Comparison of ENCODE assay signal across 1 cellular context in genomic region chr1:210505601-210506564, GRCh38.
TF ChIP-seq lines count a peak whose summit lies in the region.

No MANE protein-coding gene starts in this region.

TF ChIP-seq in SK-N-SH treated with all-trans-retinoic acid at 6 μM for 48 hours, 23 proteins besides CTCF, POLR2A, EP300 and RAD21 (continued from another document):
- no peak for TF ChIP-seq CSRNP3 (CRISPR knock-in tag; IDR thresholded peaks at IDR 0.05)
TF ChIP-seq in SK-N-SH treated with all-trans-retinoic acid at 6 μM for 48 hours: peak in this region for 0.
